In the genomic region with DNA sequence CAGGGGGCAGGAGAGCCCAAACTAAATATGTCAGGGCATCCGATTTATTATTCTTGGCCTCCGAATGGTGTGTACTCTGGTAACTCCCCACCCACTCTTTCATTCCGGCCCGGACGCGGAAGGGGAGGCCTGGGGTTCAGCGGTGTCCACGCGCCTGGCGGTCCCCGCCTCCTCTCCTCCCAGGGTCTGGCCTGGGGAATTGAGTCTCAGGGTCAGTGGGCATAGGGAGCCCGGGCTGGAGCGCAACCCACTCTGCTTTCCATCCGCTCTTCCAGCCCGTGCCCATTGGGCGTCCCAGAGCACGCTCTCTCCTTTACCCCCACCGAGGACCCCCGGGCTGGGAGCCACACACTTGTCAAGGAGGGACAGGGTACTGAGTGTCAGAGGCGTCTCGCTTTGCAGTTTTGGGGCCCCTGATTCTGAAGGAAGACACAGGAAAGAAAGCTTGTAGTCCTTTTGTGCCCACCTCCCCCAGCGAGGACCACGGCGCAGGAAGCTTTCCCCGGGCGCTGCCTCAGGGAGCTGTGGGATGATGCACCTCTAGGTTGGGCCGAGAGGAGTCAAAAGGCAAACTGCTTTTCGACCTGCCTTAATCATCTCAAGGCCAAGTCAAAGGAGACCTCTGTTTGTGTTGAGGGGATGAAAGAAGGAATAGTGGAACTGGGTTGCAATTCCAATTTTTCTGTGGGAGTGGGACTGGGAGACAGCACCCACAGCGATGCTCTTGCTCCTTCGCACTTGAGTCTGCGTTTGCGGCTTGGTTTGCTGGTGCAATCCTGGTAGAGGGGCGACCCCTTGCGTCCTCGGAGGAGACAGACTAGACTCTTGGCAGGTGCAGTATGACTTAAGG, we compare ENCODE assay signal across 9 cellular contexts. TPM values are rescaled to one million over a fixed set of nuclear protein-coding genes. Genes with fewer than 3 reads are reported as not detected.
DNase-seq lines count a peak whose midpoint lies in the region; ATAC-seq and TF ChIP-seq lines count a peak whose summit lies in the region.
"Had no signal": no experiment of that assay in that cellular context is flagged by ENCODE, and none has a peak within 500 bp of the region (broad histone marks: within the 10 kb centered on the region; RNA-seq: fewer than 3 reads in every experiment).

No MANE protein-coding gene starts in this region.

- peaks cover 2% of the 10 kb centered on the region for H3K36me3 Mint-ChIP-seq in IgD-negative memory B cell
- H3K36me3 Mint-ChIP-seq in activated naive CD4-positive, alpha-beta T cell treated with anti-CD3 and anti-CD28 coated beads, Interleukin-2, amount 10 ng/mL, durations not matched to agents 7 days and 5 days, result no peaks in the 10 kb centered on the region
- H3K36me3 Mint-ChIP-seq in osteocyte (ENCODE audit: unreplicated experiment), result no peaks in the 10 kb centered on the region

- CTCF ChIA-PET in activated naive CD4-positive, alpha-beta T cell treated with anti-CD3 and anti-CD28 coated beads, Interleukin-2, amount 10 ng/mL, durations not matched to agents 7 days and 5 days (lab: Charles Lee), result interaction anchor here (0.5 to 1.2 kb wide), 5 partner anchors 11 to 1121 kb away, joined by 3 to 9 read pairs (median 3); no protein-coding TSS in a partner anchor

- H3K9me3 ChIP-seq in upper lobe of right lung, result no peaks in the 10 kb centered on the region

- H3K4me3 ChIP-seq in upper lobe of right lung, result peak overlapping the region; percentile 57

- intact Hi-C loops in upper lobe of right lung (cut with DNase I), result no loop called here

- peaks cover 5 to 17% (median 9%) of the 10 kb centered on the region in 3 donors for H3K4me1 Mint-ChIP-seq in IgD-negative memory B cell
- H3K4me1 Mint-ChIP-seq in activated naive CD4-positive, alpha-beta T cell treated with anti-CD3 and anti-CD28 coated beads, Interleukin-2, amount 10 ng/mL, durations not matched to agents 7 days and 5 days, result peaks cover 21% of the 10 kb centered on the region
- peaks cover 32% of the 10 kb centered on the region for H3K4me1 Mint-ChIP-seq in osteocyte (ENCODE audit: unreplicated experiment)

- H3K9me3 Mint-ChIP-seq in IgD-negative memory B cell (no peaks in the 10 kb centered on the region), osteocyte (ENCODE audit: unreplicated experiment) (no peaks in the 10 kb centered on the region)
- H3K9me3 Mint-ChIP-seq in activated naive CD4-positive, alpha-beta T cell treated with anti-CD3 and anti-CD28 coated beads, Interleukin-2, amount 10 ng/mL, durations not matched to agents 7 days and 5 days, result no peaks in the 10 kb centered on the region

- H3K4me3 Mint-ChIP-seq in IgD-negative memory B cell (peak overlapping the region in 3 of 4 donors; percentile 57 to 86 (median 78)), osteocyte (ENCODE audit: unreplicated experiment) (peak overlapping the region; percentile 84)
- H3K4me3 Mint-ChIP-seq in activated naive CD4-positive, alpha-beta T cell treated with anti-CD3 and anti-CD28 coated beads, Interleukin-2, amount 10 ng/mL, durations not matched to agents 7 days and 5 days, result no peak overlapping the region

- DNase-seq in ELR (ENCODE audit: low read depth) (peak; percentile 79), RPMI8226 (peak; percentile 67), glomerular endothelial cell (ENCODE audit: extremely low read depth, low read depth, low spot score) (peak; percentile 57), osteocyte (ENCODE audit: extremely low spot score, unreplicated experiment) (peak; percentile 92), upper lobe of right lung (peak; percentile 89)
- DNase-seq in activated naive CD4-positive, alpha-beta T cell treated with anti-CD3 and anti-CD28 coated beads, Interleukin-2, amount 10 ng/mL, durations not matched to agents 7 days and 5 days, result peak; percentile 84

- H3K36me3 ChIP-seq in upper lobe of right lung, result no peaks in the 10 kb centered on the region

- H3K27ac Mint-ChIP-seq in IgD-negative memory B cell, result peak overlapping the region in 1 of 3 donors; percentile 14
- no peak overlapping the region for H3K27ac Mint-ChIP-seq in activated naive CD4-positive, alpha-beta T cell treated with anti-CD3 and anti-CD28 coated beads, Interleukin-2, amount 10 ng/mL, durations not matched to agents 7 days and 5 days
- H3K27ac Mint-ChIP-seq in osteocyte (ENCODE audit: unreplicated experiment), result no peak overlapping the region

- peak; percentile 92 for TF ChIP-seq CTCF in osteocyte (IDR thresholded peaks at IDR 0.05)
- peak; percentile 71 for TF ChIP-seq CTCF in upper lobe of right lung (IDR thresholded peaks at IDR 0.05)

- ATAC-seq in GM21825 (IDR thresholded peaks at IDR 0.05; ENCODE audit: unreplicated experiment) (peak; percentile 80), upper lobe of right lung (peak; percentile 91)

- H3K27ac ChIP-seq in upper lobe of right lung, result no peak overlapping the region

- H3K27me3 ChIP-seq in upper lobe of right lung, result peaks cover 33% of the 10 kb centered on the region

- H3K4me1 ChIP-seq in upper lobe of right lung, result peaks cover 29% of the 10 kb centered on the region

- peaks cover 43% of the 10 kb centered on the region for H3K27me3 Mint-ChIP-seq in IgD-negative memory B cell
- peaks cover 52% of the 10 kb centered on the region for H3K27me3 Mint-ChIP-seq in activated naive CD4-positive, alpha-beta T cell treated with anti-CD3 and anti-CD28 coated beads, Interleukin-2, amount 10 ng/mL, durations not matched to agents 7 days and 5 days
- peaks cover 76% of the 10 kb centered on the region for H3K27me3 Mint-ChIP-seq in osteocyte (ENCODE audit: unreplicated experiment)

RNA-seq across cellular contexts. Expression of a gene that starts 2.5 kb away (rescaled TPM):
- not detected for polyA plus RNA-seq in IgD-negative memory B cell
- total RNA-seq in glomerular endothelial cell, result 0.19 and 1.8 TPM in 2 replicates
- total RNA-seq in osteocyte, result 4.0 and 4.5 TPM in 2 replicates
- 6.2 TPM for total RNA-seq in upper lobe of right lung
- total RNA-seq: mononuclear cell had no signal
